In the genomic region with DNA sequence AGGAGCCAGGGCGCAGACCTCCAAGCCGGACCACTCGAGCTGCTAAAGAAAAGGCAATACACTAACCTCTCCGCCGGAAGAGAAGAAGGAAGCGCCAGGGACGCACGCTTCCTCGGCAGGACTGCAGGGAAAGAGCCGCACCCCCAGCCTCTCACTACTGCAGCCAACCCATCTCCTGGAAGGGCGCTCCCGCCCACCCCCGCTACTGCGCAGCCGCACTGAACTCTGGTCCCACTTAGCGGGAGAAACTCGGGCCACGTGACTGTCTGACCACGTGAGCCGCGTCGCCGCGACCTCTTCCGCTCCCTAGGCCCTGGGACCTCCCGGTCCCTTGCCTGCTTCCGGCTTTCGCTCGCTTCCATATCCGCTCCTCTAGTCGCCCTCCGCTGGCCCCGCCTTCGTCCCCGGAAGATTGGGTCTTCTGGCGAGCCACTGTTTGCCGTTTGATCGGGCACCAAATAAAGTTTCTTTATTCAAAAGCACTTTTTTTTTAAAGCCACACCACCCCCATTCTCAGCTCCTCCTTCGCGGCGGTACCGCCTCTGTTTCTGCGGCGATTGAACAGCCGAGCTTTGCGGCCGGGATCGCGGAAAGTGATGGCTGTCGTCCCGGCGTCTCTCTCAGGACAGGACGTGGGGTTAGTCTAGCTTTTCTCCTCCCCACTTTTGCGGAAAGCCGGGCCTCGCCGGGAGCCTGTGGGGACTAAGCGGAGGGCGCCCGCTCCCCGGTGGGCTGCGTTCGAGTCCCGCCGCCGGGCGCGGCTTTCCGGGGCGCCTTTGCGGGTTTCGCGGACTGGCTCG, we compare ENCODE assay signal across 8 cellular contexts. TPM values are rescaled to one million over a fixed set of nuclear protein-coding genes. Genes with fewer than 3 reads are reported as not detected.
DNase-seq lines count a peak whose midpoint lies in the region; ATAC-seq, FAIRE-seq and TF ChIP-seq lines count a peak whose summit lies in the region.

A gene with protein sequence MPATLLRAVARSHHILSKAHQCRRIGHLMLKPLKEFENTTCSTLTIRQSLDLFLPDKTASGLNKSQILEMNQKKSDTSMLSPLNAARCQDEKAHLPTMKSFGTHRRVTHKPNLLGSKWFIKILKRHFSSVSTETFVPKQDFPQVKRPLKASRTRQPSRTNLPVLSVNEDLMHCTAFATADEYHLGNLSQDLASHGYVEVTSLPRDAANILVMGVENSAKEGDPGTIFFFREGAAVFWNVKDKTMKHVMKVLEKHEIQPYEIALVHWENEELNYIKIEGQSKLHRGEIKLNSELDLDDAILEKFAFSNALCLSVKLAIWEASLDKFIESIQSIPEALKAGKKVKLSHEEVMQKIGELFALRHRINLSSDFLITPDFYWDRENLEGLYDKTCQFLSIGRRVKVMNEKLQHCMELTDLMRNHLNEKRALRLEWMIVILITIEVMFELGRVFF (minus strand): TSS at position 177 of the 800 bp plus-strand sequence. CDS start 6,315 bp downstream, outside the sequence.

- WGBS in mesodermal cell (ENCODE audit: insufficient coverage in 2 of 2), 2 experiments = 0% methylated on average over 67 to 68 of the region's 74 CpGs

- H3K9me3 ChIP-seq in OCI-LY3 (ENCODE audit: insufficient read depth, low read length) (no peaks in the 10 kb centered on the region), mesodermal cell (ENCODE audit: control insufficient read depth, low read length) (no peaks in the 10 kb centered on the region)

- no peaks in the 10 kb centered on the region for H3K27me3 ChIP-seq in OCI-LY3 (ENCODE audit: low read depth, low read length)

- H2AFZ ChIP-seq in OCI-LY3 (ENCODE audit: low read depth, low read length) = peak within 1 kb of the TSS; percentile 79

- FAIRE-seq in endometrium (lab: Jason Lieb, UNC) = peak; percentile 99

- DNase-seq in D341Med (ENCODE audit: low spot score) = peak; percentile 96
- DNase-seq in HuH-7 (ENCODE audit: low spot score) = peak; percentile 99
- DNase-seq in activated CD8-positive, alpha-beta memory T cell treated with anti-CD3 and anti-CD28 coated beads, Interleukin-2, amount 50 U/mL, for 48 hours = peak; percentile 98
- peak; percentile 99 for DNase-seq in stimulated activated CD8-positive, alpha-beta memory T cell treated with anti-CD3 and anti-CD28 coated beads, Interleukin-15, amount 100 ng/mL, for 4 hours (ENCODE audit: low read depth in 2 of 2)

- H3K27ac ChIP-seq in OCI-LY3 (ENCODE audit: low read length) (peak within 1 kb of the TSS; percentile 73), mesodermal cell (ENCODE audit: low read depth, low read length, severe bottlenecking) (peak within 1 kb of the TSS; percentile 89)

- H3K9ac ChIP-seq in OCI-LY3 (ENCODE audit: low read length) = peak within 1 kb of the TSS; percentile 88

- peak within 1 kb of the TSS; percentile 94 for H3K4me3 ChIP-seq in OCI-LY3 (ENCODE audit: low read length)
- peak within 1 kb of the TSS; percentile 68 for H3K4me3 ChIP-seq in mesodermal cell (ENCODE audit: extremely low read depth, insufficient read depth, low read length, poor library complexity, severe bottlenecking)

- peaks cover 24% of the 10 kb centered on the region for H3K79me2 ChIP-seq in OCI-LY3 (ENCODE audit: low read length)

- H3K36me3 ChIP-seq in OCI-LY3 (replicated peaks; ENCODE audit: low read depth, low read length) (no peaks in the 10 kb centered on the region), mesodermal cell (ENCODE audit: control insufficient read depth, insufficient read depth, low read length) (no peaks in the 10 kb centered on the region)

- peak within 1 kb of the TSS; percentile 97 for H3K4me2 ChIP-seq in OCI-LY3 (ENCODE audit: low read length)

- no peak for TF ChIP-seq CTCF in OCI-LY3 (IDR thresholded peaks at IDR 0.05; ENCODE audit: low read depth, low read length)

- no peaks in the 10 kb centered on the region for H4K20me1 ChIP-seq in OCI-LY3 (ENCODE audit: insufficient read depth, low read length)

- H3K4me1 ChIP-seq in OCI-LY3 (ENCODE audit: low read length) = peaks cover 9% of the 10 kb centered on the region
- peaks cover 2% of the 10 kb centered on the region for H3K4me1 ChIP-seq in mesodermal cell (ENCODE audit: control insufficient read depth, insufficient read depth, low read length, poor library complexity, severe bottlenecking)

- peak; percentile 97 for ATAC-seq in GM21515 (IDR thresholded peaks at IDR 0.05; ENCODE audit: unreplicated experiment)

RNA-seq across cellular contexts. Expression of the gene that starts here (rescaled TPM):
- polyA plus RNA-seq in mesodermal cell (2013, experiment 1 of 2) = 26.2 TPM
- polyA plus RNA-seq in mesodermal cell (2013, experiment 2 of 2) = 21.9 TPM

Comparison
In these comparisons a context has a peak if more than half of its experiments do, and no peak if none do; other contexts are left out.
1. Peak in every context shown above with its lines: DNase-seq, ATAC-seq, H3K4me3 ChIP-seq and H3K27ac ChIP-seq.